12 cellular contexts compared by ENCODE assay signal in the genomic region with DNA sequence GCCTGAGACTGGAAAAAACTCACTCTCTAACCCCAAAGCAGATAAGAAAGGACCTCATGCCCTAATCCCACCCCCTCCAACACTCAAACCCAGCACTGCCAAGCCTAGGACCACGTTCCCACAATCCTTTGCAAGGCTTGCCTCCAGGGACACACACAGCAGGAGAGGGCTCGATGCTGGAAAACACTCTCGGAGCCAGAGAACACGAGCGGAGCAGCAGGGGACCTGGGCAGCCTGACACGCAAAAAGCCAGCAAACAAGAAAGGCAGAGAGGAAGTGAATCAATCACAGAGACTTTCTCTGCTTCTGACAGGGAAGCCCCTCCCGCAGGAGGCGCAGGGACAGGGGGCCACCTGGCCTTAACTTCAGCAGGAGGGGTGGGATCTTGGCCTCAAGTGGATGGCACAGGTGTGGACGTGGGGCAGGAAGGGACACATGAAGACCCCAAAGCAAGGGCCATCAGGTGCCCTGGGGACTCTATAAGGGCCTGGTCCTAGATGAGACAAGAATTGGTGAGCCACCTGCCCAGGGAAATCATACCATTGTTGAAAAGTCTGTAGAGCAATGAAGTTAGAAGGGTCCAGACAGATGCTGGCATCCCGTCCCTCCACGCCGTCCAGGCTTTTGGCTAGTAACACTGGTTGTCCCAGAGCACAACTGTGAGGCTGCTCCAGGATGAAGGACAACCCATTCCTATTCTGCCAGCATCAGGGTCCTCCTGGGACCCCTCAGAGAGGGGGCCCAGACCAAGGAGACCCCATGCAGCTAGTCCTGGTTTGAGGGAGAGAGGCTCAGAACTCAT. TPM values are rescaled to one million over a fixed set of nuclear protein-coding genes. Genes with fewer than 3 reads are reported as not detected.
A peak's percentile ranks its signal among the peaks of the same experiment; 100 is the strongest.
DNase-seq lines count a peak whose midpoint lies in the region; ATAC-seq and TF ChIP-seq lines count a peak whose summit lies in the region.
"Had no signal": no experiment of that assay in that cellular context is flagged by ENCODE, and none has a peak within 500 bp of the region (broad histone marks: within the 10 kb centered on the region; RNA-seq: fewer than 3 reads in every experiment).

No MANE protein-coding gene starts in this region.

- H3K27me3 ChIP-seq in DND-41 (ENCODE audit: insufficient read depth, low read length, poor library complexity): peaks cover 7% of the 10 kb centered on the region

- peak overlapping the region; percentile 46; the same call in 1 of the 2 replicates for H3K9ac ChIP-seq in DND-41 (ENCODE audit: low read depth, low read length)
- H3K9ac ChIP-seq: parathyroid adenoma had no signal

- H3K27ac ChIP-seq in DND-41 (ENCODE audit: low read length): no peak overlapping the region; the same call in 1 of the 2 replicates
- H3K27ac ChIP-seq: epithelial cell of prostate, parathyroid adenoma had no signal

- H3K9me3 Mint-ChIP-seq in IgD-negative memory B cell (no peaks in the 10 kb centered on the region), nephron progenitor cell (no peaks in the 10 kb centered on the region)
- H3K9me3 Mint-ChIP-seq in activated CD8-positive, alpha-beta T cell treated with anti-CD3 and anti-CD28 coated beads, Interleukin-2, amount 10 ng/mL, durations not matched to agents 7 days and 5 days (ENCODE audit: insufficient read depth): no peaks in the 10 kb centered on the region

- CTCF ChIA-PET in activated CD8-positive, alpha-beta T cell treated with anti-CD3 and anti-CD28 coated beads, Interleukin-2, amount 10 ng/mL, durations not matched to agents 7 days and 5 days (lab: Charles Lee): interaction anchor here (1.4 to 1.5 kb wide), 3 partner anchors 66 to 212 kb away, joined by 3 to 4 read pairs (median 3); no protein-coding TSS in a partner anchor

- H3K9me3 ChIP-seq in DND-41 (ENCODE audit: insufficient read depth, low read length, severe bottlenecking): no peaks in the 10 kb centered on the region

- H3K4me3 Mint-ChIP-seq in IgD-negative memory B cell (peak overlapping the region; percentile 66 to 94 (median 84)), nephron progenitor cell (peak overlapping the region; percentile 91)
- H3K4me3 Mint-ChIP-seq in activated CD8-positive, alpha-beta T cell treated with anti-CD3 and anti-CD28 coated beads, Interleukin-2, amount 10 ng/mL, durations not matched to agents 7 days and 5 days: peak overlapping the region; percentile 84

- TF ChIP-seq CTCF in DND-41 (IDR thresholded peaks at IDR 0.05; ENCODE audit: borderline replicate concordance, extremely low read depth, low read length, poor library complexity, severe bottlenecking) (no peak), nephron progenitor cell (IDR thresholded peaks at IDR 0.05) (no peak)

- no peak for DNase-seq in DND-41
- DNase-seq in activated CD8-positive, alpha-beta T cell treated with anti-CD3 and anti-CD28 coated beads, Interleukin-2, amount 10 ng/mL, durations not matched to agents 7 days and 5 days: no peak
- no peak for DNase-seq in nephron progenitor cell
- no peak for DNase-seq in NCI-H1105 treated with DMSO at 0.1 percent for 48 hours (lab: John Stamatoyannopoulos, UW)
- no peak for DNase-seq in stimulated activated CD4-positive, alpha-beta T cell treated with anti-CD3 and anti-CD28 coated beads, Interleukin-2, amount 100 ng/mL, for 24 hours
- DNase-seq: GOT3 had no signal

- no peaks in the 10 kb centered on the region for H4K20me1 ChIP-seq in DND-41 (ENCODE audit: insufficient read depth, low read length)

- no peak overlapping the region for H2AFZ ChIP-seq in DND-41 (ENCODE audit: low read depth, low read length)

- peak overlapping the region; percentile 53; the same call in 1 of the 2 replicates for H3K4me2 ChIP-seq in DND-41 (ENCODE audit: insufficient read depth, low read length)

- H3K36me3 Mint-ChIP-seq in IgD-negative memory B cell (peaks cover 6% of the 10 kb centered on the region), nephron progenitor cell (ENCODE audit: low read depth) (peaks cover 4% of the 10 kb centered on the region)
- H3K36me3 Mint-ChIP-seq in activated CD8-positive, alpha-beta T cell treated with anti-CD3 and anti-CD28 coated beads, Interleukin-2, amount 10 ng/mL, durations not matched to agents 7 days and 5 days (ENCODE audit: low read depth): peaks cover 3% of the 10 kb centered on the region
- H3K36me3 Mint-ChIP-seq: immature natural killer cell had no signal

- H3K4me1 Mint-ChIP-seq in IgD-negative memory B cell (peaks cover 14 to 21% (median 17%) of the 10 kb centered on the region in 3 donors), nephron progenitor cell (peaks cover 67% of the 10 kb centered on the region)
- H3K4me1 Mint-ChIP-seq in activated CD8-positive, alpha-beta T cell treated with anti-CD3 and anti-CD28 coated beads, Interleukin-2, amount 10 ng/mL, durations not matched to agents 7 days and 5 days (ENCODE audit: low read depth): peaks cover 22% of the 10 kb centered on the region

- no peak for ATAC-seq in DND-41 (ENCODE audit: insufficient read depth, low read depth)
- no peak for ATAC-seq in activated CD8-positive, alpha-beta T cell treated with anti-CD3 and anti-CD28 coated beads, Interleukin-2, amount 10 ng/mL, durations not matched to agents 7 days and 5 days
- ATAC-seq in esophagus mucosa: no peak

- H3K27ac Mint-ChIP-seq in IgD-negative memory B cell: peak overlapping the region in 1 of 3 donors; percentile 61
- no peak overlapping the region for H3K27ac Mint-ChIP-seq in activated CD8-positive, alpha-beta T cell treated with anti-CD3 and anti-CD28 coated beads, Interleukin-2, amount 10 ng/mL, durations not matched to agents 7 days and 5 days
- peak overlapping the region; percentile 90 for H3K27ac Mint-ChIP-seq in nephron progenitor cell
- H3K27ac Mint-ChIP-seq: immature natural killer cell had no signal

- POLR2A ChIA-PET in activated CD8-positive, alpha-beta T cell treated with anti-CD3 and anti-CD28 coated beads, Interleukin-2, amount 10 ng/mL, durations not matched to agents 7 days and 5 days (lab: Charles Lee): no interaction called here

- H3K27me3 Mint-ChIP-seq in IgD-negative memory B cell (peaks cover 15% of the 10 kb centered on the region), nephron progenitor cell (ENCODE audit: low read depth, poor library complexity) (peaks cover 19% of the 10 kb centered on the region)
- peaks cover 22% of the 10 kb centered on the region for H3K27me3 Mint-ChIP-seq in activated CD8-positive, alpha-beta T cell treated with anti-CD3 and anti-CD28 coated beads, Interleukin-2, amount 10 ng/mL, durations not matched to agents 7 days and 5 days (ENCODE audit: low read depth)

- H3K79me2 ChIP-seq in DND-41 (ENCODE audit: insufficient read depth, low read length): no peaks in the 10 kb centered on the region
- H3K79me2 ChIP-seq: parathyroid adenoma had no signal

- H3K4me1 ChIP-seq in DND-41 (ENCODE audit: insufficient read depth, low read length): peaks cover 20% of the 10 kb centered on the region; the same call in 1 of the 2 replicates
- H3K4me1 ChIP-seq: parathyroid adenoma had no signal

- H3K4me3 ChIP-seq in DND-41 (ENCODE audit: low read depth in 1 of 2, low read length in 2 of 2): peak overlapping the region in 1 of 2 experiments; percentile 50; a peak in 1 of 4 replicates

- H3K36me3 ChIP-seq in DND-41 (ENCODE audit: insufficient read depth, low read length): no peaks in the 10 kb centered on the region

RNA-seq across cellular contexts. Expression of gene SDK2, which starts 2.3 kb away (rescaled TPM):
- 3.3 TPM for polyA plus RNA-seq in IgD-negative memory B cell
- 10 to 100 TPM; 18.4 to 20.0 TPM for total RNA-seq in activated CD8-positive, alpha-beta T cell treated with anti-CD3 and anti-CD28 coated beads, Interleukin-2, amount 10 ng/mL, durations not matched to agents 7 days and 5 days
- total RNA-seq in esophagus mucosa: 4.9 TPM
- total RNA-seq: MCF 10A had no signal
- polyA plus RNA-seq: immature natural killer cell had no signal
